1 cellular context compared by ENCODE assay signal in genomic region chr2:149158957-149159356, GRCh38.
TF ChIP-seq lines count a peak whose summit lies in the region.

No MANE protein-coding gene starts in this region.

TF ChIP-seq in GM23338, 12 proteins besides CTCF, POLR2A, EP300 and RAD21 (continued from another document):
- TF ChIP-seq CREB1 (CRISPR knock-in tag; IDR thresholded peaks at IDR 0.05; ENCODE audit: low read depth) (no peak), EZH2phosphoT487 (IDR thresholded peaks at IDR 0.05; ENCODE audit: unreplicated experiment) (no peak), ZNF462 (CRISPR knock-in tag; IDR thresholded peaks at IDR 0.05) (no peak), POLR2AphosphoS5 (IDR thresholded peaks at IDR 0.05; ENCODE audit: low read depth) (no peak), ZNF114 (CRISPR knock-in tag; IDR thresholded peaks at IDR 0.05) (no peak), ZNF331 (CRISPR knock-in tag; IDR thresholded peaks at IDR 0.05; ENCODE audit: low read depth) (no peak)
